1 cellular context compared by ENCODE assay signal in genomic region chr7:141073173-141073640, GRCh38.
TF ChIP-seq lines count a peak whose summit lies in the region.

No MANE protein-coding gene starts in this region.

TF ChIP-seq in HEK293, 187 proteins besides CTCF, POLR2A, EP300 and RAD21 (continued from another document):
- TF ChIP-seq REST (tag by site-specific recombination; IDR thresholded peaks at IDR 0.05) = peak; percentile 92
- peak; percentile 53; the same call in 1 of the 2 replicates for TF ChIP-seq ZBTB11 (tag by site-specific recombination; conservative IDR thresholded peaks at IDR 0.05; ENCODE audit: low read depth)
- peak; percentile 61 for TF ChIP-seq ZBTB26 (tag by site-specific recombination; optimal IDR thresholded peaks at IDR 0.05)
- TF ChIP-seq SCRT2 (tag by site-specific recombination; IDR thresholded peaks at IDR 0.05) = no peak
- TF ChIP-seq SP2 (tag by site-specific recombination; IDR thresholded peaks at IDR 0.05) = peak; percentile 9; the same call in 1 of the 2 replicates
- TF ChIP-seq ZNF626 (tag by site-specific recombination; IDR thresholded peaks at IDR 0.05) = no peak
- peak; percentile 26; the same call in 1 of the 2 replicates for TF ChIP-seq PBX3 (CRISPR knock-in tag; IDR thresholded peaks at IDR 0.05)
TF ChIP-seq in HEK293: peak in this region for 7.
